ENCODE assay signal across 24 cellular contexts in the genomic region with DNA sequence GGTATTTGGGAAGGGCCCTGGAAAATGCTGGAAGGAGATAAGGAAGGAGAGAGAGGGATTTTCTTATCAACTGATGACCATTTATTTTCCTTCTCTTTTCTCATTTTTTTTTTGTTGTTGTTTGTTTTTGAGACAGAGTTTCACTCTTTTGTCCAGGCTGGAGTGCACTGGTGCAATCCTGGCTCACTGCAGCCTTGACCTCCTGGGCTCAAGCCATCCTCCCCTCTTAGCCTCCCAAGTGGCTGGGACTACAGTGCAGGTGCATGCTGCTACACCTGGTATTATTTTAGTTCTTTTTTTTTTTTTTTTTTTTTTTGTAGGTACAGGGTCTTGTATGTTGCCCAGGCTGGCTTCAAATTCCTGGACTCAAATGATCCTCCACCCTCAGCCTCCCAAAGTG.
"Had no signal": no experiment of that assay in that cellular context is flagged by ENCODE, and none has a peak within 500 bp of the region (broad histone marks: within the 10 kb centered on the region; RNA-seq: fewer than 3 reads in every experiment).

No MANE protein-coding gene starts in this region.

- ATAC-seq: esophagus mucosa; gastrocnemius medialis; left lobe of liver; mucosa of descending colon; naive thymus-derived CD4-positive, alpha-beta T cell; sciatic nerve; stimulated activated memory B cell treated with anti-CD40 and anti-IgM and Interleukin-4, amounts not matched to agents 10 μg/mL and 1 μg/mL and 100 μg/mL, for 72 hours; stimulated activated naive CD8-positive, alpha-beta T cell treated with anti-CD3 and anti-CD28 coated beads, Interleukin-15, Interleukin-2, amounts not matched to agents 100 U/mL and 50 U/mL, for 24 hours had no signal

- H3K9me3 Mint-ChIP-seq: endodermal cell; memory B cell; mesothelial cell of epicardium; naive thymus-derived CD4-positive, alpha-beta T cell; nephron; stimulated activated memory B cell treated with anti-CD40 and anti-IgM and Interleukin-4, amounts not matched to agents 10 μg/mL and 1 μg/mL and 100 μg/mL, for 72 hours had no signal

- H3K27ac ChIP-seq: epithelial cell of prostate, gastrocnemius medialis, parathyroid adenoma, testis, tibial nerve, upper lobe of left lung, vagina had no signal

- H3K4me3 Mint-ChIP-seq: endodermal cell; memory B cell; mesothelial cell of epicardium; naive thymus-derived CD4-positive, alpha-beta T cell; stimulated activated memory B cell treated with anti-CD40 and anti-IgM and Interleukin-4, amounts not matched to agents 10 μg/mL and 1 μg/mL and 100 μg/mL, for 72 hours had no signal

- H3K36me3 Mint-ChIP-seq: memory B cell; mesothelial cell of epicardium; naive thymus-derived CD4-positive, alpha-beta T cell; stimulated activated memory B cell treated with anti-CD40 and anti-IgM and Interleukin-4, amounts not matched to agents 10 μg/mL and 1 μg/mL and 100 μg/mL, for 72 hours had no signal

- H3K27ac Mint-ChIP-seq: endodermal cell; memory B cell; mesothelial cell of epicardium; naive thymus-derived CD4-positive, alpha-beta T cell; nephron; progenitor cell of endocrine pancreas; stimulated activated memory B cell treated with anti-CD40 and anti-IgM and Interleukin-4, amounts not matched to agents 10 μg/mL and 1 μg/mL and 100 μg/mL, for 72 hours had no signal

- H3K27me3 ChIP-seq: testis, tibial nerve, upper lobe of left lung, vagina had no signal

- DNase-seq: cortex of kidney; effector CD8-positive, alpha-beta T cell; endodermal cell; foreskin fibroblast; gastrocnemius medialis; mucosa of descending colon; naive thymus-derived CD4-positive, alpha-beta T cell; stimulated activated CD4-positive, alpha-beta T cell treated with anti-CD3 and anti-CD28 coated beads, Interleukin-4, amount 100 ng/mL, for 4 hours; stimulated activated naive CD8-positive, alpha-beta T cell treated with anti-CD3 and anti-CD28 coated beads, Interleukin-15, Interleukin-2, amounts not matched to agents 100 U/mL and 50 U/mL, for 24 hours; substantia nigra; testis; upper lobe of left lung had no signal

- H3K27me3 Mint-ChIP-seq: progenitor cell of endocrine pancreas had no signal

- H3K4me1 Mint-ChIP-seq: naive thymus-derived CD4-positive, alpha-beta T cell had no signal
